ENCODE assay signal across 17 cellular contexts in genomic region chr16:58042001-58042885, GRCh38. TPM values are rescaled to one million over a fixed set of nuclear protein-coding genes. Genes with fewer than 3 reads are reported as not detected.
DNase-seq lines count a peak whose midpoint lies in the region; ATAC-seq, FAIRE-seq and TF ChIP-seq lines count a peak whose summit lies in the region.
"Had no signal": no experiment of that assay in that cellular context is flagged by ENCODE, and none has a peak within 500 bp of the region (broad histone marks: within the 10 kb centered on the region; RNA-seq: fewer than 3 reads in every experiment).

No MANE protein-coding gene starts in this region.

- H3K27ac Mint-ChIP-seq in endothelial cell (ENCODE audit: unreplicated experiment), result no peak overlapping the region
- H3K27ac Mint-ChIP-seq: CD8-positive, alpha-beta T cell; HFFc6 had no signal

- SMC1A ChIA-PET in GM12878 (lab: Charles Lee; ENCODE audit: uncharacterized antibody, unreplicated experiment), result no interaction called here

- WGBS in GM12878 (ENCODE audit: insufficient coverage, insufficient replicate concordance, low lambda C conversion rate, missing lambda C conversion rate), result 57% methylated on average over 22 of the region's 22 CpGs

- peaks cover 12% of the 10 kb centered on the region for H3K27me3 Mint-ChIP-seq in endothelial cell (ENCODE audit: unreplicated experiment)

- ATAC-seq in GM12878, result peak; percentile 22; the same call in 1 of the 3 replicates
- ATAC-seq in GM19397 (IDR thresholded peaks at IDR 0.05; ENCODE audit: unreplicated experiment), result no peak
- ATAC-seq: A549; CD8-positive, alpha-beta T cell had no signal

- TF ChIP-seq RAD21 in GM12878 (IDR thresholded peaks at IDR 0.05; ENCODE audit: insufficient read depth, low read depth, low read length), result no peak

- H3K9ac ChIP-seq in GM12878 (ENCODE audit: control insufficient read depth, insufficient read depth, low read length), result no peak overlapping the region

- FAIRE-seq in GM12878 (lab: Jason Lieb, UNC), result no peak
- FAIRE-seq: A549 had no signal

- H3K27me3 ChIP-seq in GM12878 (replicated peaks in 1 of 2; ENCODE audit: control insufficient read depth in 2 of 2, insufficient read depth in 2 of 2, low read length in 1 of 2), result no peaks in the 10 kb centered on the region
- no peaks in the 10 kb centered on the region for H3K27me3 ChIP-seq in osteoblast (ENCODE audit: insufficient read depth, low read length)
- H3K27me3 ChIP-seq: BE2C had no signal

- in situ Hi-C loops in GM13977 (cut with MboI; ENCODE audit: low pct_unique_long_range_greater_than_20kb, low sequenced_read_pairs, unreplicated experiment), result no loop called here
- in situ Hi-C loops in GM12878 (cut with MboI), result no loop called here

- H3K36me3 Mint-ChIP-seq in endothelial cell (ENCODE audit: low read depth, unreplicated experiment), result peaks cover 33% of the 10 kb centered on the region
- H3K36me3 Mint-ChIP-seq: CD8-positive, alpha-beta T cell had no signal

- no peaks in the 10 kb centered on the region for H3K79me2 ChIP-seq in GM12878 (ENCODE audit: control insufficient read depth, insufficient read depth, low read length)
- H3K79me2 ChIP-seq in osteoblast (ENCODE audit: insufficient read depth, low read length), result no peaks in the 10 kb centered on the region

- no peak overlapping the region for H3K27ac ChIP-seq in GM12878 (ENCODE audit: control insufficient read depth, insufficient read depth)
- H3K27ac ChIP-seq in osteoblast (ENCODE audit: low read depth, low read length), result no peak overlapping the region
- H3K27ac ChIP-seq: A549, C4-2B had no signal

- POLR2A ChIA-PET in GM12878 (lab: Charles Lee), result no interaction called here

- H3K9me3 Mint-ChIP-seq in endothelial cell (ENCODE audit: unreplicated experiment), result no peaks in the 10 kb centered on the region
- H3K9me3 Mint-ChIP-seq: CD8-positive, alpha-beta T cell; HFFc6 had no signal

- H3K36me3 ChIP-seq in GM12878 (ENCODE audit: control insufficient read depth in 2 of 2, insufficient read depth in 2 of 2, low read length in 1 of 2), result no peaks in the 10 kb centered on the region
- H3K36me3 ChIP-seq in osteoblast (ENCODE audit: insufficient read depth, low read length), result no peaks in the 10 kb centered on the region
- H3K36me3 ChIP-seq: BE2C had no signal

- TF ChIP-seq EP300 in GM12878 (IDR thresholded peaks at IDR 0.05; ENCODE audit: borderline replicate concordance in 1 of 2, control insufficient read depth in 1 of 2, low read depth in 2 of 2, low read length in 2 of 2), result no peak

- H3K4me3 ChIP-seq in GM12878 (no peak overlapping the region), osteoblast (ENCODE audit: insufficient read depth, low read length) (no peak overlapping the region)
- H3K4me3 ChIP-seq: A549 had no signal

- H4K20me1 ChIP-seq in GM12878 (ENCODE audit: control insufficient read depth, insufficient read depth), result no peaks in the 10 kb centered on the region
- H4K20me1 ChIP-seq in osteoblast (ENCODE audit: insufficient read depth, low read length), result no peaks in the 10 kb centered on the region

- H2AFZ ChIP-seq in GM12878 (ENCODE audit: control insufficient read depth, low read depth, low read length) (no peak overlapping the region), osteoblast (ENCODE audit: low read length) (no peak overlapping the region)

- intact Hi-C loops in GM12878 (cut with micrococcal nuclease; ENCODE audit: unreplicated experiment), result no loop called here

- peaks cover 8% of the 10 kb centered on the region for H3K4me1 Mint-ChIP-seq in endothelial cell (ENCODE audit: unreplicated experiment)

- CTCF ChIA-PET in GM12878 (lab: Yijun Ruan, JAX), result no interaction called here

- no peak for TF ChIP-seq POLR2A in GM12878 (IDR thresholded peaks at IDR 0.05; ENCODE audit: low read depth, low read length)

- TF ChIP-seq CTCF in GM13977 (IDR thresholded peaks at IDR 0.05; ENCODE audit: extremely low read depth, insufficient read depth, missing control alignments), result no peak
- no peak for TF ChIP-seq CTCF in GM12878 (IDR thresholded peaks at IDR 0.05 in 2 of 3, conservative IDR thresholded peaks at IDR 0.05 in 1 of 3; ENCODE audit: control insufficient read depth in 2 of 3, extremely low read depth in 1 of 3, insufficient read depth in 1 of 3, low read depth in 3 of 3, low read length in 3 of 3)
- TF ChIP-seq CTCF in osteoblast (IDR thresholded peaks at IDR 0.05; ENCODE audit: extremely low read depth, low read depth, low read length), result no peak
- TF ChIP-seq CTCF in endothelial cell (IDR thresholded peaks at IDR 0.05; ENCODE audit: unreplicated experiment), result no peak

- RAD21 ChIA-PET in GM12878 (lab: Charles Lee; ENCODE audit: unreplicated experiment), result no interaction called here

- DNase-seq in 8988T, result peak; percentile 48
- peak; percentile 31 for DNase-seq in GM13977 (ENCODE audit: low spot score)
- no peak for DNase-seq in GM12878 (ENCODE audit: low read depth, low spot score)
- peak; percentile 76 for DNase-seq in osteoblast (ENCODE audit: insufficient read length, low spot score, missing footprints)
- no peak for DNase-seq in endothelial cell (ENCODE audit: low spot score)
- DNase-seq in NCI-H774 (lab: John Stamatoyannopoulos, UW), result no peak
- DNase-seq: BE2C; Caco-2; CD8-positive, alpha-beta T cell; DND-41; GDM1; HCEC 1CT; HFFc6; KBM-7 had no signal

- H3K4me1 ChIP-seq in GM12878 (ENCODE audit: control insufficient read depth, insufficient read depth, low read length) (no peaks in the 10 kb centered on the region), osteoblast (ENCODE audit: insufficient read depth, low read length) (no peaks in the 10 kb centered on the region)
- H3K4me1 ChIP-seq: A549, BE2C had no signal

- H3K9me3 ChIP-seq in GM12878 (replicated peaks; ENCODE audit: control insufficient read depth, insufficient read depth, low read length) (no peaks in the 10 kb centered on the region), osteoblast (ENCODE audit: low read depth, low read length) (no peaks in the 10 kb centered on the region)
- H3K9me3 ChIP-seq: A549, BE2C, Caco-2 had no signal

- H3K4me3 Mint-ChIP-seq in endothelial cell (ENCODE audit: unreplicated experiment), result no peak overlapping the region
- H3K4me3 Mint-ChIP-seq: CD8-positive, alpha-beta T cell; HFFc6 had no signal

- H3K4me2 ChIP-seq in GM12878 (ENCODE audit: control insufficient read depth, insufficient read depth) (no peak overlapping the region), osteoblast (ENCODE audit: insufficient read depth, low read length) (no peak overlapping the region)
- H3K4me2 ChIP-seq: A549 had no signal

- no TSS peak for BruUV-seq in GM12878 (replicated peaks; lab: Mats Ljungman, UMichigan)

RNA-seq across cellular contexts. Expression of gene MMP15, which starts 16.7 kb away (rescaled TPM):
- total RNA-seq in GM12878 (2013; cell fraction: nucleolus; rRNA removed), result 0.24 and 0.40 TPM in 2 replicates
- total RNA-seq in GM12878 (2014; rRNA removed), result not detected in 2 replicates
- not detected in 2 replicates for total RNA-seq in GM12878 (2014; rRNA removed; fragmentation: Illumina TruSeq; extraction: Trizol)
- 0.13 and 0.56 TPM in 2 replicates for total RNA-seq in GM12878 (2021)
- not detected for polyA plus RNA-seq in GM12878 (2011; ENCODE audit: low read depth)
- polyA plus RNA-seq in GM12878 (2011; rRNA removed), result not detected in 2 replicates
- polyA plus RNA-seq in GM12878 (2011; cell fraction: cytosol; rRNA removed), result 0.02 and 0.04 TPM in 2 replicates
- not detected in 2 replicates for polyA plus RNA-seq in GM12878 (2011; cell fraction: nucleus; rRNA removed)
- 0.10 TPM in 1 of 2 replicates, not detected in the other for polyA plus RNA-seq in GM12878 (2012)
- polyA plus RNA-seq in GM12878 (2014; fragmentation: Illumina TruSeq; extraction: Trizol), result not detected in 2 replicates
- polyA plus RNA-seq in GM12878 (2014; fragmentation: Nextera tagmentation; extraction: Ambion mirVana), result not detected
- 0.10 TPM in 1 of 2 replicates, not detected in the other for polyA plus RNA-seq in GM12878 (2014; rRNA removed)
- polyA plus RNA-seq in GM12878 (2016; fragmentation: Nextera tagmentation; extraction: Ambion mirVana), result under 1 TPM in 1 of 2 experiments, not detected in 1; 0.08 TPM
- polyA minus RNA-seq in GM12878 (2011; rRNA and poly(A)+ RNA removed), result not detected in 2 replicates
- polyA minus RNA-seq in GM12878 (2011; cell fraction: cytosol; rRNA and poly(A)+ RNA removed), result 0.62 and 0.67 TPM in 2 replicates
- polyA minus RNA-seq in GM12878 (2011; cell fraction: nucleus; rRNA and poly(A)+ RNA removed), result 0.10 TPM in 1 of 2 replicates, not detected in the other
- total RNA-seq in osteoblast, result 7.7 and 9.4 TPM in 2 replicates
- 97.8 TPM for total RNA-seq in endothelial cell (ENCODE audit: unreplicated experiment)

RNA-seq across cellular contexts. Expression of gene USB1, which starts 41.0 kb away (rescaled TPM):
- total RNA-seq in GM12878 (2013; cell fraction: nucleolus; rRNA removed), result 44.1 and 54.1 TPM in 2 replicates
- total RNA-seq in GM12878 (2014; rRNA removed), result 9.7 and 9.9 TPM in 2 replicates
- 9.4 and 10.0 TPM in 2 replicates for total RNA-seq in GM12878 (2014; rRNA removed; fragmentation: Illumina TruSeq; extraction: Trizol)
- 50.2 and 50.8 TPM in 2 replicates for total RNA-seq in GM12878 (2021)
- polyA plus RNA-seq in GM12878 (2011; ENCODE audit: low read depth), result 20.3 TPM
- polyA plus RNA-seq in GM12878 (2011; rRNA removed), result 28.3 and 45.4 TPM in 2 replicates
- polyA plus RNA-seq in GM12878 (2011; cell fraction: cytosol; rRNA removed), result 50.4 and 59.0 TPM in 2 replicates
- 40.6 and 53.8 TPM in 2 replicates for polyA plus RNA-seq in GM12878 (2011; cell fraction: nucleus; rRNA removed)
- 21.3 and 31.1 TPM in 2 replicates for polyA plus RNA-seq in GM12878 (2012)
- 37.6 and 39.7 TPM in 2 replicates for polyA plus RNA-seq in GM12878 (2014; fragmentation: Illumina TruSeq; extraction: Trizol)
- polyA plus RNA-seq in GM12878 (2014; fragmentation: Nextera tagmentation; extraction: Ambion mirVana), result 1 to 10 TPM; 7.9 to 8.7 TPM
- 41.1 and 43.5 TPM in 2 replicates for polyA plus RNA-seq in GM12878 (2014; rRNA removed)
- 10 to 100 TPM; 53.2 to 72.2 TPM for polyA plus RNA-seq in GM12878 (2016; fragmentation: Nextera tagmentation; extraction: Ambion mirVana)
- polyA minus RNA-seq in GM12878 (2011; rRNA and poly(A)+ RNA removed), result 33.4 and 50.6 TPM in 2 replicates
- 28.3 and 28.5 TPM in 2 replicates for polyA minus RNA-seq in GM12878 (2011; cell fraction: cytosol; rRNA and poly(A)+ RNA removed)
- polyA minus RNA-seq in GM12878 (2011; cell fraction: nucleus; rRNA and poly(A)+ RNA removed), result 19.0 and 30.3 TPM in 2 replicates
- total RNA-seq in osteoblast, result 17.7 and 19.2 TPM in 2 replicates
- 79.5 TPM for total RNA-seq in endothelial cell (ENCODE audit: unreplicated experiment)

RNA-seq across cellular contexts. Expression of gene ZNF319, which starts 41.8 kb away (rescaled TPM):
- 4.3 and 5.1 TPM in 2 replicates for total RNA-seq in GM12878 (2013; cell fraction: nucleolus; rRNA removed)
- total RNA-seq in GM12878 (2014; rRNA removed) (1.4 TPM in 2 replicates), GM12878 (2014; rRNA removed; fragmentation: Illumina TruSeq; extraction: Trizol) (1.1 TPM in 2 replicates), GM12878 (2021) (6.9 and 7.4 TPM in 2 replicates), osteoblast (4.3 and 5.6 TPM in 2 replicates), endothelial cell (ENCODE audit: unreplicated experiment) (16.1 TPM)
- 1.4 TPM for polyA plus RNA-seq in GM12878 (2011; ENCODE audit: low read depth)
- polyA plus RNA-seq in GM12878 (2011; rRNA removed) (0.72 and 1.7 TPM in 2 replicates), GM12878 (2014; fragmentation: Illumina TruSeq; extraction: Trizol) (1.2 and 1.8 TPM in 2 replicates), GM12878 (2014; fragmentation: Nextera tagmentation; extraction: Ambion mirVana) (under 1 TPM; 0.29 to 0.69 TPM), GM12878 (2014; rRNA removed) (2.7 and 3.7 TPM in 2 replicates), GM12878 (2016; fragmentation: Nextera tagmentation; extraction: Ambion mirVana) (1 to 10 TPM; 2.8 to 3.3 TPM)
- polyA plus RNA-seq in GM12878 (2011; cell fraction: cytosol; rRNA removed), result 2.5 and 2.7 TPM in 2 replicates
- 5.4 and 8.8 TPM in 2 replicates for polyA plus RNA-seq in GM12878 (2011; cell fraction: nucleus; rRNA removed)
- 3.7 and 4.1 TPM in 2 replicates for polyA plus RNA-seq in GM12878 (2012)
- polyA minus RNA-seq in GM12878 (2011; rRNA and poly(A)+ RNA removed), result 2.8 and 5.1 TPM in 2 replicates
- 2.1 TPM in 2 replicates for polyA minus RNA-seq in GM12878 (2011; cell fraction: cytosol; rRNA and poly(A)+ RNA removed)
- 5.0 and 7.0 TPM in 2 replicates for polyA minus RNA-seq in GM12878 (2011; cell fraction: nucleus; rRNA and poly(A)+ RNA removed)

Comparison
In these comparisons a context has a peak if more than half of its experiments do, and no peak if none do; other contexts are left out.
1. DNase-seq: peak in 8988T (single experiment), GM13977 (single experiment) and osteoblast (single experiment); none in GM12878 (single experiment), endothelial cell (single experiment) and NCI-H774 (single experiment).